ENCODE assay signal across 23 cellular contexts in genomic region chr7:92072708-92073107, GRCh38.
DNase-seq lines count a peak whose midpoint lies in the region; ATAC-seq, FAIRE-seq and TF ChIP-seq lines count a peak whose summit lies in the region.
"Had no signal": no experiment of that assay in that cellular context is flagged by ENCODE, and none has a peak within 500 bp of the region (broad histone marks: within the 10 kb centered on the region; RNA-seq: fewer than 3 reads in every experiment).

No MANE protein-coding gene starts in this region.

- H3K36me3 ChIP-seq in Loucy (ENCODE audit: insufficient read depth, low read length) (peaks cover 35% of the 10 kb centered on the region), K562 (ENCODE audit: control insufficient read depth, insufficient read depth, low read length) (peaks cover 23% of the 10 kb centered on the region; the same call in 2 of the 3 replicates), ovary (no peaks in the 10 kb centered on the region)

- TF ChIP-seq EP300 in K562 (IDR thresholded peaks at IDR 0.05; ENCODE audit: low read length) (no peak), ovary (IDR thresholded peaks at IDR 0.05) (no peak)

- intact Hi-C loops in K562 (cut with micrococcal nuclease): no loop called here
- intact Hi-C loops in ovary (cut with DNase I): no loop called here

- H3K9me2 ChIP-seq in Loucy (replicated peaks; ENCODE audit: low read depth, low read length): no peaks in the 10 kb centered on the region

- H3K4me2 ChIP-seq in Loucy (ENCODE audit: low read depth, low read length, poor library complexity, severe bottlenecking) (peak overlapping the region; percentile 61), K562 (ENCODE audit: insufficient read depth, low read length) (no peak overlapping the region)
- H3K4me2 ChIP-seq: A549, BLaER1 had no signal

- H3K9ac ChIP-seq in Loucy (ENCODE audit: low read depth, low read length, poor library complexity, severe bottlenecking) (peak overlapping the region; percentile 56), K562 (ENCODE audit: insufficient read depth in 1 of 2, low read depth in 2 of 2, low read length in 2 of 2) (no peak overlapping the region)
- H3K9ac ChIP-seq: BLaER1 had no signal

- 97% methylated on average over 3 of the region's 3 CpGs for WGBS in K562 (ENCODE audit: insufficient coverage, low coverage, missing lambda C conversion rate)
- 98 to 99% (median 98%) methylated on average over 3 of the region's 3 CpGs for WGBS in ovary, 3 donors

- no peaks in the 10 kb centered on the region for H3K9me3 ChIP-seq in Loucy (ENCODE audit: insufficient read depth, low read depth, low read length)
- H3K9me3 ChIP-seq in K562 (replicated peaks; ENCODE audit: control insufficient read depth, insufficient read depth, low read depth, low read length): no peaks in the 10 kb centered on the region
- H3K9me3 ChIP-seq in ovary: no peaks in the 10 kb centered on the region
- H3K9me3 ChIP-seq: A549, BE2C, BLaER1 had no signal

- TF ChIP-seq POLR2A in K562 (conservative IDR thresholded peaks at IDR 0.05) (no peak), ovary (IDR thresholded peaks at IDR 0.05) (no peak)

- DNase-seq in K562 (ENCODE audit: extremely low read depth in 1 of 4, low spot score in 3 of 4): no peak
- no peak for DNase-seq in ovary
- no peak for DNase-seq in HK-2 (ENCODE audit: unreplicated experiment)
- DNase-seq: BE2C; C1 segment of cervical spinal cord; CD4-positive, alpha-beta memory T cell; CD4-positive, CD25-positive, alpha-beta regulatory T cell; CD8-positive, alpha-beta memory T cell; COR-L47; DMS 273 treated with DMSO at 0.1 percent for 48 hours; DMS153; DMS53; DMS79; DND-41; EL; GDM1 had no signal

- peaks cover 5% of the 10 kb centered on the region; the same call in 1 of the 2 replicates for H3F3A ChIP-seq in Loucy (ENCODE audit: low read depth)

- H4K20me1 ChIP-seq in Loucy (ENCODE audit: insufficient read depth, low read length, poor library complexity, severe bottlenecking): no peaks in the 10 kb centered on the region
- H4K20me1 ChIP-seq in K562 (replicated peaks; ENCODE audit: control insufficient read depth, insufficient read depth, low read length): no peaks in the 10 kb centered on the region
- H4K20me1 ChIP-seq: BLaER1 had no signal

- H3K9me1 ChIP-seq in K562 (ENCODE audit: control insufficient read depth, insufficient read depth, low read length): no peaks in the 10 kb centered on the region

- in situ Hi-C loops in K562 (cut with MboI): no loop called here

- TF ChIP-seq CTCF in 22Rv1 (IDR thresholded peaks at IDR 0.05) (no peak), Loucy (conservative IDR thresholded peaks at IDR 0.05; ENCODE audit: low read length) (no peak), K562 (IDR thresholded peaks at IDR 0.05 in 2 of 3, conservative IDR thresholded peaks at IDR 0.05 in 1 of 3; ENCODE audit: insufficient read depth in 2 of 3, low read depth in 1 of 3, low read length in 3 of 3) (no peak), ovary (IDR thresholded peaks at IDR 0.05) (no peak)

- CTCF ChIA-PET in K562 (lab: Yijun Ruan, JAX; ENCODE audit: low intra/inter-chr PET ratio): no interaction called here

- no peak overlapping the region for H2AFZ ChIP-seq in Loucy (ENCODE audit: low read length)
- H2AFZ ChIP-seq in K562 (ENCODE audit: low read depth, low read length): no peak overlapping the region

- FAIRE-seq in K562 (lab: Jason Lieb, UNC): no peak
- FAIRE-seq: A549, GM12878, GM12892, GM18507 had no signal

- H3K79me2 ChIP-seq in Loucy (ENCODE audit: insufficient read depth, low read length) (no peaks in the 10 kb centered on the region), K562 (ENCODE audit: control insufficient read depth, insufficient read depth, low read length) (no peaks in the 10 kb centered on the region)

- no TSS peak for BruUV-seq in K562 (replicated peaks; lab: Mats Ljungman, UMichigan)

- H3K4me1 ChIP-seq in Loucy (ENCODE audit: insufficient read depth, low read length, poor library complexity, severe bottlenecking) (peaks cover 38% of the 10 kb centered on the region), K562 (replicated peaks in 1 of 2; ENCODE audit: control insufficient read depth in 2 of 2, insufficient read depth in 2 of 2, low read length in 2 of 2) (no peaks in the 10 kb centered on the region), ovary (ENCODE audit: insufficient read depth) (peaks cover 1% of the 10 kb centered on the region)
- H3K4me1 ChIP-seq: BLaER1 had no signal

- no peak for TF ChIP-seq RAD21 in K562 (CRISPR knock-in tag; conservative IDR thresholded peaks at IDR 0.05 in 1 of 2, IDR thresholded peaks at IDR 0.05 in 1 of 2)

- ATAC-seq in K562: no peak
- ATAC-seq: A549, GM12878 had no signal

- H3K27me3 ChIP-seq in Loucy (ENCODE audit: insufficient read depth, low read length, poor library complexity, severe bottlenecking) (no peaks in the 10 kb centered on the region), K562 (ENCODE audit: control insufficient read depth in 2 of 2, insufficient read depth in 2 of 2, low read length in 2 of 2) (no peaks in the 10 kb centered on the region), ovary (no peaks in the 10 kb centered on the region)
- H3K27me3 ChIP-seq: BE2C, BLaER1 had no signal

- H3K27ac ChIP-seq in 22Rv1 (peak overlapping the region; percentile 99), K562 (ENCODE audit: extremely low read depth, low read depth, low read length) (no peak overlapping the region), ovary (peak overlapping the region in 1 of 2 donors; percentile 74)
- H3K27ac ChIP-seq: A549, BLaER1 had no signal

- POLR2A ChIA-PET in K562 (lab: Yijun Ruan, JAX): no interaction called here

- peak overlapping the region; percentile 35 for H3K4me3 ChIP-seq in Loucy (ENCODE audit: low read length, poor library complexity, severe bottlenecking)
- H3K4me3 ChIP-seq in K562: no peak overlapping the region
- H3K4me3 ChIP-seq in ovary: no peak overlapping the region
- H3K4me3 ChIP-seq: A549, BLaER1, GM12878 had no signal

TF ChIP-seq in K562, 482 proteins besides CTCF, POLR2A, EP300 and RAD21 (continues in another document):
- TF ChIP-seq ADNP (tag; IDR thresholded peaks at IDR 0.05): peak; percentile 81; the same call in 1 of the 2 replicates
- no peak for TF ChIP-seq CHCHD3 (CRISPR knock-in tag; IDR thresholded peaks at IDR 0.05)
- TF ChIP-seq, protein P1, sequence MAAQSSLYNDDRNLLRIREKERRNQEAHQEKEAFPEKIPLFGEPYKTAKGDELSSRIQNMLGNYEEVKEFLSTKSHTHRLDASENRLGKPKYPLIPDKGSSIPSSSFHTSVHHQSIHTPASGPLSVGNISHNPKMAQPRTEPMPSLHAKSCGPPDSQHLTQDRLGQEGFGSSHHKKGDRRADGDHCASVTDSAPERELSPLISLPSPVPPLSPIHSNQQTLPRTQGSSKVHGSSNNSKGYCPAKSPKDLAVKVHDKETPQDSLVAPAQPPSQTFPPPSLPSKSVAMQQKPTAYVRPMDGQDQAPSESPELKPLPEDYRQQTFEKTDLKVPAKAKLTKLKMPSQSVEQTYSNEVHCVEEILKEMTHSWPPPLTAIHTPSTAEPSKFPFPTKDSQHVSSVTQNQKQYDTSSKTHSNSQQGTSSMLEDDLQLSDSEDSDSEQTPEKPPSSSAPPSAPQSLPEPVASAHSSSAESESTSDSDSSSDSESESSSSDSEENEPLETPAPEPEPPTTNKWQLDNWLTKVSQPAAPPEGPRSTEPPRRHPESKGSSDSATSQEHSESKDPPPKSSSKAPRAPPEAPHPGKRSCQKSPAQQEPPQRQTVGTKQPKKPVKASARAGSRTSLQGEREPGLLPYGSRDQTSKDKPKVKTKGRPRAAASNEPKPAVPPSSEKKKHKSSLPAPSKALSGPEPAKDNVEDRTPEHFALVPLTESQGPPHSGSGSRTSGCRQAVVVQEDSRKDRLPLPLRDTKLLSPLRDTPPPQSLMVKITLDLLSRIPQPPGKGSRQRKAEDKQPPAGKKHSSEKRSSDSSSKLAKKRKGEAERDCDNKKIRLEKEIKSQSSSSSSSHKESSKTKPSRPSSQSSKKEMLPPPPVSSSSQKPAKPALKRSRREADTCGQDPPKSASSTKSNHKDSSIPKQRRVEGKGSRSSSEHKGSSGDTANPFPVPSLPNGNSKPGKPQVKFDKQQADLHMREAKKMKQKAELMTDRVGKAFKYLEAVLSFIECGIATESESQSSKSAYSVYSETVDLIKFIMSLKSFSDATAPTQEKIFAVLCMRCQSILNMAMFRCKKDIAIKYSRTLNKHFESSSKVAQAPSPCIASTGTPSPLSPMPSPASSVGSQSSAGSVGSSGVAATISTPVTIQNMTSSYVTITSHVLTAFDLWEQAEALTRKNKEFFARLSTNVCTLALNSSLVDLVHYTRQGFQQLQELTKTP (IDR thresholded peaks at IDR 0.05; ENCODE audit: low read depth in 1 of 2, partially characterized antibody in 2 of 2): no peak
- TF ChIP-seq RBM25 (IDR thresholded peaks at IDR 0.05; ENCODE audit: low read depth, low read length, severe bottlenecking): peak; percentile 94
- TF ChIP-seq KDM1A (IDR thresholded peaks at IDR 0.05): peak; percentile 48 to 55; a peak in 2 of 4 replicates
- no peak for TF ChIP-seq ZNF3 (CRISPR knock-in tag; IDR thresholded peaks at IDR 0.05)
- TF ChIP-seq, protein P2, sequence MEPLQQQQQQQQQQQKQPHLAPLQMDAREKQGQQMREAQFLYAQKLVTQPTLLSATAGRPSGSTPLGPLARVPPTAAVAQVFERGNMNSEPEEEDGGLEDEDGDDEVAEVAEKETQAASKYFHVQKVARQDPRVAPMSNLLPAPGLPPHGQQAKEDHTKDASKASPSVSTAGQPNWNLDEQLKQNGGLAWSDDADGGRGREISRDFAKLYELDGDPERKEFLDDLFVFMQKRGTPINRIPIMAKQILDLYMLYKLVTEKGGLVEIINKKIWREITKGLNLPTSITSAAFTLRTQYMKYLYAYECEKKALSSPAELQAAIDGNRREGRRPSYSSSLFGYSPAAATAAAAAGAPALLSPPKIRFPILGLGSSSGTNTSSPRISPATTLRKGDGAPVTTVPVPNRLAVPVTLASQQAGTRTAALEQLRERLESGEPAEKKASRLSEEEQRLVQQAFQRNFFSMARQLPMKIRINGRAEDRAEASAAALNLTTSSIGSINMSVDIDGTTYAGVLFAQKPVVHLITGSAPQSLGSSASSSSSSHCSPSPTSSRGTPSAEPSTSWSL (CRISPR knock-in tag; IDR thresholded peaks at IDR 0.05; ENCODE audit: borderline replicate concordance): no peak
- TF ChIP-seq POLR3G (IDR thresholded peaks at IDR 0.05; ENCODE audit: extremely low read depth, insufficient read length, insufficient replicate concordance): no peak
- TF ChIP-seq ZBTB1 (CRISPR knock-in tag; IDR thresholded peaks at IDR 0.05; ENCODE audit: borderline replicate concordance, low read depth): no peak
- no peak for TF ChIP-seq TSC22D4 (tag; IDR thresholded peaks at IDR 0.05)
- TF ChIP-seq POLR2G (IDR thresholded peaks at IDR 0.05; ENCODE audit: low read depth, low read length): no peak
- TF ChIP-seq ZNF143 (CRISPR knock-in tag; IDR thresholded peaks at IDR 0.05): no peak
- TF ChIP-seq ZNF589 (CRISPR knock-in tag; IDR thresholded peaks at IDR 0.05; ENCODE audit: low read depth): no peak
- TF ChIP-seq BCOR (IDR thresholded peaks at IDR 0.05): peak; percentile 79
- TF ChIP-seq SLC30A9 (CRISPR knock-in tag; IDR thresholded peaks at IDR 0.05): no peak
- no peak for TF ChIP-seq HDAC2 (IDR thresholded peaks at IDR 0.05)
- TF ChIP-seq SRSF1 (IDR thresholded peaks at IDR 0.05; ENCODE audit: low read depth, low read length): no peak
